ENCODE assay signal across 23 cellular contexts in genomic region chr3:194382892-194383223, GRCh38. TPM values are rescaled to one million over a fixed set of nuclear protein-coding genes. Genes with fewer than 3 reads are reported as not detected.
DNase-seq lines count a peak whose midpoint lies in the region; FAIRE-seq and TF ChIP-seq lines count a peak whose summit lies in the region.
"Had no signal": no experiment of that assay in that cellular context is flagged by ENCODE, and none has a peak within 500 bp of the region (broad histone marks: within the 10 kb centered on the region; RNA-seq: fewer than 3 reads in every experiment).

No MANE protein-coding gene starts in this region.

- H3K23ac ChIP-seq in neuronal stem cell (ENCODE audit: low read depth, low read length, poor library complexity), result no peak overlapping the region

- no CpG with 5 or more reads among the region's 9 CpGs for WGBS in neuronal stem cell (ENCODE audit: extremely low coverage in 2 of 2, insufficient read length in 2 of 2, insufficient replicate concordance in 1 of 2), 2 donors

- H3K36me3 Mint-ChIP-seq in nephron progenitor cell (ENCODE audit: low read depth), result no peaks in the 10 kb centered on the region
- H3K36me3 Mint-ChIP-seq: CD4-positive, CD25-positive, alpha-beta regulatory T cell had no signal

- no peaks in the 10 kb centered on the region for H3K79me1 ChIP-seq in neuronal stem cell (ENCODE audit: low read depth, low read length)

- H3K4me2 ChIP-seq in BLaER1 treated with 17β-estradiol and CSF1 and Interleukin-3, amounts not matched to agents 10 nM and 100 nM, result peak overlapping the region in 8 of 11 experiments; percentile 23 to 64 (median 46); a peak in 14 of 22 replicates
- no peak overlapping the region for H3K4me2 ChIP-seq in neuronal stem cell (ENCODE audit: insufficient read depth, low read length, poor library complexity, severe bottlenecking)
- H3K4me2 ChIP-seq: KMS-11, PC-9 had no signal

- no peaks in the 10 kb centered on the region for H3K36me3 ChIP-seq in BLaER1 treated with 17β-estradiol and CSF1 and Interleukin-3, amounts not matched to agents 10 nM and 100 nM
- no peaks in the 10 kb centered on the region for H3K36me3 ChIP-seq in neuronal stem cell (replicated peaks in 1 of 2; ENCODE audit: control insufficient read depth in 2 of 2, insufficient read depth in 2 of 2, low read length in 2 of 2)
- H3K36me3 ChIP-seq: SJCRH30 had no signal

- H2AFZ ChIP-seq in neuronal stem cell (ENCODE audit: low read length), result no peak overlapping the region
- H2AFZ ChIP-seq: PC-9 had no signal

- H3K4ac ChIP-seq in neuronal stem cell (ENCODE audit: low read length), result no peak overlapping the region

- no peaks in the 10 kb centered on the region for H4K20me1 ChIP-seq in BLaER1 treated with 17β-estradiol and CSF1 and Interleukin-3, amounts not matched to agents 10 nM and 100 nM

- H3K9me3 ChIP-seq in BLaER1 treated with 17β-estradiol and CSF1 and Interleukin-3, amounts not matched to agents 10 nM and 100 nM (replicated peaks in 1 of 11), result peaks cover 0 to 32% (median 21%) of the 10 kb centered on the region in 11 experiments; a peak in 18 of 22 replicates
- H3K9me3 ChIP-seq in neuronal stem cell (replicated peaks in 1 of 2; ENCODE audit: control insufficient read depth in 2 of 2, insufficient read depth in 1 of 2, low read depth in 1 of 2, low read length in 2 of 2), result peaks cover 0 to 5% of the 10 kb centered on the region in 2 donors
- H3K9me3 ChIP-seq: SJCRH30 had no signal

- peak overlapping the region; percentile 1 for H2AK5ac ChIP-seq in neuronal stem cell (ENCODE audit: low read depth, low read length)

- H2BK5ac ChIP-seq in neuronal stem cell (ENCODE audit: low read length), result no peak overlapping the region

- no peak overlapping the region for H2BK12ac ChIP-seq in neuronal stem cell (ENCODE audit: low read length)

- FAIRE-seq in RCC 7860 (lab: Jason Lieb, UNC), result no peak
- FAIRE-seq: GM12891, GM18507 had no signal

- no peak overlapping the region for H3K27ac Mint-ChIP-seq in nephron progenitor cell
- H3K27ac Mint-ChIP-seq: CD4-positive, CD25-positive, alpha-beta regulatory T cell had no signal

- no peak overlapping the region; a peak in 1 of 22 replicates for H3K27ac ChIP-seq in BLaER1 treated with 17β-estradiol and CSF1 and Interleukin-3, amounts not matched to agents 10 nM and 100 nM
- peak overlapping the region; percentile 2 for H3K27ac ChIP-seq in neuronal stem cell (replicated peaks; ENCODE audit: low read length)
- H3K27ac ChIP-seq: 22Rv1, KMS-11, PC-9, SJCRH30 had no signal

- DNase-seq in DMS 273 (lab: John Stamatoyannopoulos, UW; ENCODE audit: unreplicated experiment) (peak; percentile 45), DMS 273 treated with DMSO at 0.1 percent for 48 hours (lab: John Stamatoyannopoulos, UW) (no peak), ecto neural progenitor cell (ENCODE audit: low spot score) (peak; percentile 48), neuronal stem cell (ENCODE audit: low spot score) (no peak), RCC 7860 (ENCODE audit: low spot score) (no peak), nephron progenitor cell (no peak), GM10266 (ENCODE audit: extremely low spot score) (no peak)
- DNase-seq: CD4-positive, CD25-positive, alpha-beta regulatory T cell; COR-L47; EL; GOT3; MV-4-11; NCI-H187; NCI-H2107; NCI-H510A treated with DMSO at 0.1 percent for 48 hours; PC-9; SJCRH30 had no signal

- H2BK15ac ChIP-seq in neuronal stem cell (ENCODE audit: low read length), result no peak overlapping the region

- H3K27me3 Mint-ChIP-seq in nephron progenitor cell (ENCODE audit: low read depth, poor library complexity), result peaks cover 27% of the 10 kb centered on the region

- no peak overlapping the region for H3K4me3 Mint-ChIP-seq in nephron progenitor cell
- H3K4me3 Mint-ChIP-seq: CD4-positive, CD25-positive, alpha-beta regulatory T cell had no signal

- H3K27me3 ChIP-seq in BLaER1 treated with 17β-estradiol and CSF1 and Interleukin-3, amounts not matched to agents 10 nM and 100 nM, result no peaks in the 10 kb centered on the region
- H3K27me3 ChIP-seq in neuronal stem cell (ENCODE audit: control insufficient read depth in 3 of 3, insufficient read depth in 3 of 3, low read depth in 1 of 3, low read length in 3 of 3), result peaks cover 0 to 16% (median 0%) of the 10 kb centered on the region in 3 experiments
- H3K27me3 ChIP-seq: SJCRH30 had no signal

- peak overlapping the region; percentile 73 for H3K18ac ChIP-seq in neuronal stem cell (ENCODE audit: low read length)

- peaks cover 75% of the 10 kb centered on the region for H3K4me1 Mint-ChIP-seq in nephron progenitor cell
- H3K4me1 Mint-ChIP-seq: CD4-positive, CD25-positive, alpha-beta regulatory T cell had no signal

- no peak overlapping the region for H4K91ac ChIP-seq in neuronal stem cell (ENCODE audit: low read depth, low read length, poor library complexity)

- no peak overlapping the region for H3K14ac ChIP-seq in neuronal stem cell (ENCODE audit: low read length)

- H3K9ac ChIP-seq in BLaER1 treated with 17β-estradiol and CSF1 and Interleukin-3, amounts not matched to agents 10 nM and 100 nM, result 0 out of 22 replicates have a peak overlapping the region, but pooled peaks of 1 of the 11 experiments have one; percentile 5
- H3K9ac ChIP-seq in neuronal stem cell (ENCODE audit: low read depth, low read length, poor library complexity), result no peak overlapping the region
- H3K9ac ChIP-seq: KMS-11 had no signal

- TF ChIP-seq CTCF in nephron progenitor cell (IDR thresholded peaks at IDR 0.05) (no peak), GM10266 (IDR thresholded peaks at IDR 0.05; ENCODE audit: control insufficient read depth, insufficient read depth, low read depth, missing control alignments) (no peak)

- H2BK120ac ChIP-seq in neuronal stem cell (ENCODE audit: low read depth, low read length), result no peak overlapping the region

- H3K9me3 Mint-ChIP-seq in nephron progenitor cell, result no peaks in the 10 kb centered on the region
- H3K9me3 Mint-ChIP-seq: CD4-positive, CD25-positive, alpha-beta regulatory T cell had no signal

- no peak overlapping the region for H3K4me3 ChIP-seq in BLaER1 treated with 17β-estradiol and CSF1 and Interleukin-3, amounts not matched to agents 10 nM and 100 nM
- H3K4me3 ChIP-seq in neuronal stem cell (ENCODE audit: low read length in 2 of 2), result no peak overlapping the region
- H3K4me3 ChIP-seq: PC-9, SJCRH30 had no signal

- H3K4me1 ChIP-seq in BLaER1 treated with 17β-estradiol and CSF1 and Interleukin-3, amounts not matched to agents 10 nM and 100 nM, result peaks cover 0 to 16% (median 9%) of the 10 kb centered on the region in 10 experiments; a peak in 14 of 20 replicates
- H3K4me1 ChIP-seq in neuronal stem cell (ENCODE audit: control insufficient read depth in 2 of 2, insufficient read depth in 1 of 2, low read depth in 1 of 2, low read length in 2 of 2), result peaks cover 6 to 28% of the 10 kb centered on the region in 2 donors
- H3K4me1 ChIP-seq: SJCRH30 had no signal

- no peak overlapping the region for H4K8ac ChIP-seq in neuronal stem cell (ENCODE audit: low read depth, low read length)

RNA-seq across cellular contexts. Expression of gene LRRC15, which starts 13.3 kb away (rescaled TPM):
- 0.01 TPM for polyA plus RNA-seq in neuronal stem cell (2013, experiment 1 of 2)
- polyA plus RNA-seq in neuronal stem cell (2013, experiment 2 of 2), result 0.01 TPM
- polyA plus RNA-seq: CD4-positive, CD25-positive, alpha-beta regulatory T cell had no signal

RNA-seq across cellular contexts. Expression of gene GP5, which starts 16.2 kb away (rescaled TPM):
- 0.03 TPM for polyA plus RNA-seq in neuronal stem cell (2013, experiment 1 of 2)
- polyA plus RNA-seq in neuronal stem cell (2013, experiment 2 of 2), result 0.01 TPM

RNA-seq across cellular contexts. Expression of gene CPN2, which starts 31.7 kb away (rescaled TPM):
- not detected for polyA plus RNA-seq in neuronal stem cell (2013, experiment 1 of 2)
- not detected for polyA plus RNA-seq in neuronal stem cell (2013, experiment 2 of 2)
- polyA plus RNA-seq: AG04450; CD4-positive, CD25-positive, alpha-beta regulatory T cell had no signal

Comparison
In these comparisons a context has a peak if more than half of its experiments do, and no peak if none do; other contexts are left out.
1. DNase-seq: peak in DMS 273 (single experiment) and ecto neural progenitor cell (single experiment); none in DMS 273 treated with DMSO at 0.1 percent for 48 hours (single experiment), neuronal stem cell (single experiment), RCC 7860 (single experiment), nephron progenitor cell (single experiment) and GM10266 (single experiment).